ENCODE assay signal across 8 cellular contexts in genomic region chr10:56360583-56360966, GRCh38. TPM values are rescaled to one million over a fixed set of nuclear protein-coding genes. Genes with fewer than 3 reads are reported as not detected.
DNase-seq lines count a peak whose midpoint lies in the region; ATAC-seq and TF ChIP-seq lines count a peak whose summit lies in the region.

No MANE protein-coding gene starts in this region.

- no peak for TF ChIP-seq CTCF in left ventricle myocardium inferior (IDR thresholded peaks at IDR 0.05; ENCODE audit: borderline replicate concordance)
- no peak for TF ChIP-seq CTCF in MCF 10A (IDR thresholded peaks at IDR 0.05; ENCODE audit: unreplicated experiment)
- no peak for TF ChIP-seq CTCF in mesothelial cell of epicardium (IDR thresholded peaks at IDR 0.05; ENCODE audit: unreplicated experiment)

- H3K4me3 ChIP-seq in left ventricle myocardium inferior: peak overlapping the region; percentile 77

- H3K36me3 ChIP-seq in left ventricle myocardium inferior: no peaks in the 10 kb centered on the region

- POLR2A ChIA-PET in MCF 10A (lab: Yijun Ruan, JAX): interaction anchor here (0.7 to 0.8 kb wide), 2 partner anchors 14 to 24 kb away, joined by 3 read pairs; no protein-coding TSS in a partner anchor

- H3K27me3 Mint-ChIP-seq in MCF 10A (ENCODE audit: insufficient read depth, unreplicated experiment) (no peaks in the 10 kb centered on the region), mesothelial cell of epicardium (ENCODE audit: low read depth) (no peaks in the 10 kb centered on the region)

- ATAC-seq in Right ventricle myocardium inferior (no peak), HG02970 (IDR thresholded peaks at IDR 0.05; ENCODE audit: low FRiP score, unreplicated experiment) (no peak), GM21515 (IDR thresholded peaks at IDR 0.05; ENCODE audit: unreplicated experiment) (no peak)

- BruUV-seq in MCF 10A (replicated peaks; lab: Mats Ljungman, UMichigan): TSS peak; percentile 27

- intact Hi-C loops in left ventricle myocardium inferior (cut with micrococcal nuclease): no loop called here
- intact Hi-C loops in Right ventricle myocardium inferior (cut with DNase I): no loop called here
- intact Hi-C loops in MCF 10A (cut with micrococcal nuclease): no loop called here

- DNase-seq in left ventricle myocardium inferior: no peak
- DNase-seq in Right ventricle myocardium inferior (ENCODE audit: missing footprints): no peak
- no peak for DNase-seq in MCF 10A (ENCODE audit: unreplicated experiment)
- DNase-seq in mesothelial cell of epicardium (ENCODE audit: low spot score in 2 of 2, unreplicated experiment in 2 of 2): no peak
- DNase-seq in SKM-1 (lab: John Stamatoyannopoulos, UW; ENCODE audit: unreplicated experiment): no peak
- no peak for DNase-seq in C1 segment of cervical spinal cord (lab: John Stamatoyannopoulos, UW)

- H3K4me1 ChIP-seq in left ventricle myocardium inferior: peaks cover 17% of the 10 kb centered on the region

- H3K4me1 Mint-ChIP-seq in MCF 10A (ENCODE audit: insufficient read depth, unreplicated experiment) (peaks cover 19% of the 10 kb centered on the region), mesothelial cell of epicardium (peaks cover 14% of the 10 kb centered on the region)

- no peaks in the 10 kb centered on the region for H3K27me3 ChIP-seq in left ventricle myocardium inferior (ENCODE audit: low read depth)

- H3K36me3 Mint-ChIP-seq in MCF 10A (ENCODE audit: insufficient read depth, unreplicated experiment) (peaks cover 5% of the 10 kb centered on the region), mesothelial cell of epicardium (peaks cover 7% of the 10 kb centered on the region)

- no peaks in the 10 kb centered on the region for H3K9me3 ChIP-seq in left ventricle myocardium inferior (replicated peaks)

- H3K27ac Mint-ChIP-seq in MCF 10A (ENCODE audit: low read depth, unreplicated experiment): peak overlapping the region; percentile 77
- peak overlapping the region; percentile 98 for H3K27ac Mint-ChIP-seq in mesothelial cell of epicardium

- H3K4me3 Mint-ChIP-seq in MCF 10A (ENCODE audit: unreplicated experiment): peak overlapping the region; percentile 95
- peak overlapping the region; percentile 93 for H3K4me3 Mint-ChIP-seq in mesothelial cell of epicardium

- CTCF ChIA-PET in MCF 10A (lab: Yijun Ruan, JAX): interaction anchor here (2.5 kb wide), 1 partner anchor 10 kb away, joined by 9 read pairs; no protein-coding TSS in a partner anchor

- H3K27ac ChIP-seq in left ventricle myocardium inferior (replicated peaks): no peak overlapping the region

- H3K9me3 Mint-ChIP-seq in MCF 10A (ENCODE audit: unreplicated experiment): no peaks in the 10 kb centered on the region
- no peaks in the 10 kb centered on the region for H3K9me3 Mint-ChIP-seq in mesothelial cell of epicardium

RNA-seq across cellular contexts. Expression of gene ZWINT, which starts 0.5 kb away (rescaled TPM):
- 1.0 TPM for total RNA-seq in left ventricle myocardium inferior
- total RNA-seq in Right ventricle myocardium inferior: 2.0 TPM
- 16.0 and 30.4 TPM in 2 replicates for total RNA-seq in MCF 10A (2022)
- total RNA-seq in mesothelial cell of epicardium: 23.1 to 26.7 TPM (median 25.4 TPM) in 3 replicates
